14 cellular contexts compared by ENCODE assay signal in the genomic region with DNA sequence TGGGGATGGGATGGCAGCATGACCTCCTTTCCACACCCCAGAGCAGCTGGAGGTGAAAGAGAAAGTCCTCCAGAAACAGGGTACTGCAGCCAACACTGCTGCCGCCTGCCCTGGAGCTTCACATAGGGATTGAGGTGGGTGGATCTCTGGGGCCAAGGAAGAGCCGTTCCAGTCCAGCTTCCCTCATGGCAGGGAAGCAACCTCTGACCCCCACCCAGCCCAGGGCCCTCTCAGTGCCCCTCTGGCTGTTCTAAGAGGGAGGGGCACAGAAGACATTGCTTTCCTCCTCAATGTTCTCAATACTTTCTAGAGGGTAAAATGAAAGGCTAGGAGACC. TPM values are rescaled to one million over a fixed set of nuclear protein-coding genes. Genes with fewer than 3 reads are reported as not detected.
DNase-seq lines count a peak whose midpoint lies in the region; ATAC-seq lines count a peak whose summit lies in the region.
"Had no signal": no experiment of that assay in that cellular context is flagged by ENCODE, and none has a peak within 500 bp of the region (broad histone marks: within the 10 kb centered on the region; RNA-seq: fewer than 3 reads in every experiment).

No MANE protein-coding gene starts in this region.

- no peaks in the 10 kb centered on the region for H3K27me3 Mint-ChIP-seq in activated naive CD4-positive, alpha-beta T cell treated with anti-CD3 and anti-CD28 coated beads, Interleukin-2, amount 10 ng/mL, durations not matched to agents 7 days and 5 days
- H3K27me3 Mint-ChIP-seq in activated CD4-positive, alpha-beta memory T cell treated with anti-CD3 and anti-CD28 coated beads for 36 hours = no peaks in the 10 kb centered on the region
- no peaks in the 10 kb centered on the region for H3K27me3 Mint-ChIP-seq in stimulated activated naive CD8-positive, alpha-beta T cell treated with anti-CD3 and anti-CD28 coated beads, Interleukin-15, amount 100 ng/mL, for 72 hours

- no peaks in the 10 kb centered on the region for H3K9me3 ChIP-seq in iPS-15b (ENCODE audit: control insufficient read depth, insufficient read depth, low read length)
- H3K9me3 ChIP-seq: gastroesophageal sphincter, mucosa of descending colon, vagina had no signal

- intact Hi-C loops in activated CD4-positive, alpha-beta memory T cell treated with anti-CD3 and anti-CD28 coated beads for 36 hours (cut with micrococcal nuclease) = loop anchor here (5.0 kb wide), 1 partner anchor 350 kb away; the partner anchor contains the start of gene DDX59
- intact Hi-C loops in head of caudate nucleus (cut with DNase I) = no loop called here

- peaks cover 48% of the 10 kb centered on the region for H3K36me3 Mint-ChIP-seq in activated naive CD4-positive, alpha-beta T cell treated with anti-CD3 and anti-CD28 coated beads, Interleukin-2, amount 10 ng/mL, durations not matched to agents 7 days and 5 days
- H3K36me3 Mint-ChIP-seq in activated CD4-positive, alpha-beta memory T cell treated with anti-CD3 and anti-CD28 coated beads for 36 hours = peaks cover 14% of the 10 kb centered on the region

- POLR2A ChIA-PET in activated CD4-positive, alpha-beta memory T cell treated with anti-CD3 and anti-CD28 coated beads for 36 hours (lab: Charles Lee) = interaction anchor here (0.8 kb wide), 1 partner anchor 8 kb away, joined by 4 read pairs; no protein-coding TSS in a partner anchor

- peak overlapping the region; percentile 27 for H3K4me3 Mint-ChIP-seq in activated naive CD4-positive, alpha-beta T cell treated with anti-CD3 and anti-CD28 coated beads, Interleukin-2, amount 10 ng/mL, durations not matched to agents 7 days and 5 days
- H3K4me3 Mint-ChIP-seq in activated CD4-positive, alpha-beta memory T cell treated with anti-CD3 and anti-CD28 coated beads for 36 hours = no peak overlapping the region
- H3K4me3 Mint-ChIP-seq in stimulated activated naive CD8-positive, alpha-beta T cell treated with anti-CD3 and anti-CD28 coated beads, Interleukin-15, amount 100 ng/mL, for 72 hours = peak overlapping the region; percentile 82 to 96

- peak overlapping the region; percentile 47 for H3K9ac ChIP-seq in iPS-15b (ENCODE audit: low read depth, low read length)

- peak overlapping the region; percentile 100 for H3K27ac Mint-ChIP-seq in activated naive CD4-positive, alpha-beta T cell treated with anti-CD3 and anti-CD28 coated beads, Interleukin-2, amount 10 ng/mL, durations not matched to agents 7 days and 5 days
- H3K27ac Mint-ChIP-seq in activated CD4-positive, alpha-beta memory T cell treated with anti-CD3 and anti-CD28 coated beads for 36 hours = peak overlapping the region; percentile 99
- peak overlapping the region; percentile 100 for H3K27ac Mint-ChIP-seq in stimulated activated naive CD8-positive, alpha-beta T cell treated with anti-CD3 and anti-CD28 coated beads, Interleukin-15, amount 100 ng/mL, for 72 hours

- H3K27me3 ChIP-seq in iPS-15b (ENCODE audit: control insufficient read depth, insufficient read depth, low read length) = peaks cover 7% of the 10 kb centered on the region
- H3K27me3 ChIP-seq: vagina had no signal

- H3K4me3 ChIP-seq in iPS-15b (ENCODE audit: low read depth, low read length) = no peak overlapping the region
- H3K4me3 ChIP-seq: gastroesophageal sphincter, mucosa of descending colon, vagina had no signal

- no peak for ATAC-seq in stimulated activated naive CD8-positive, alpha-beta T cell treated with anti-CD3 and anti-CD28 coated beads, Interleukin-15, amount 100 ng/mL, for 72 hours
- ATAC-seq in HG02798 (IDR thresholded peaks at IDR 0.05; ENCODE audit: poor library complexity, unreplicated experiment) (no peak), GM18858 (IDR thresholded peaks at IDR 0.05; ENCODE audit: unreplicated experiment) (no peak)
- ATAC-seq: gastroesophageal sphincter, mucosa of descending colon had no signal

- CTCF ChIA-PET in activated naive CD4-positive, alpha-beta T cell treated with anti-CD3 and anti-CD28 coated beads, Interleukin-2, amount 10 ng/mL, durations not matched to agents 7 days and 5 days (lab: Charles Lee) = interaction anchor here (0.9 to 7.3 kb wide), 4 partner anchors 8 to 46 kb away, joined by 4 to 57 read pairs (median 24); no protein-coding TSS in a partner anchor
- CTCF ChIA-PET in activated CD4-positive, alpha-beta memory T cell treated with anti-CD3 and anti-CD28 coated beads for 36 hours (lab: Charles Lee) = interaction anchor here (0.5 to 9.2 kb wide), 2 partner anchors 38 to 141 kb away, joined by 4 to 96 read pairs; no protein-coding TSS in a partner anchor

- DNase-seq in activated naive CD4-positive, alpha-beta T cell treated with anti-CD3 and anti-CD28 coated beads, Interleukin-2, amount 10 ng/mL, durations not matched to agents 7 days and 5 days = no peak
- no peak for DNase-seq in activated naive CD4-positive, alpha-beta T cell (lab: John Stamatoyannopoulos, UW)
- DNase-seq in activated CD4-positive, alpha-beta memory T cell treated with anti-CD3 and anti-CD28 coated beads for 36 hours = no peak
- DNase-seq in stimulated activated naive CD8-positive, alpha-beta T cell treated with anti-CD3 and anti-CD28 coated beads, Interleukin-15, amount 100 ng/mL, for 72 hours = no peak
- no peak for DNase-seq in head of caudate nucleus
- DNase-seq: EL; NCI-H510A treated with DMSO at 0.1 percent for 48 hours; stimulated activated CD4-positive, alpha-beta T cell treated with anti-CD3 and anti-CD28 coated beads, Interleukin-2, amount 100 ng/mL, for 24 hours had no signal

- peaks cover 94% of the 10 kb centered on the region for H3K4me1 Mint-ChIP-seq in activated naive CD4-positive, alpha-beta T cell treated with anti-CD3 and anti-CD28 coated beads, Interleukin-2, amount 10 ng/mL, durations not matched to agents 7 days and 5 days
- H3K4me1 Mint-ChIP-seq in activated CD4-positive, alpha-beta memory T cell treated with anti-CD3 and anti-CD28 coated beads for 36 hours (ENCODE audit: low read depth) = peaks cover 90% of the 10 kb centered on the region
- H3K4me1 Mint-ChIP-seq in stimulated activated naive CD8-positive, alpha-beta T cell treated with anti-CD3 and anti-CD28 coated beads, Interleukin-15, amount 100 ng/mL, for 72 hours = peaks cover 94% of the 10 kb centered on the region

- no peaks in the 10 kb centered on the region for H3K9me3 Mint-ChIP-seq in activated naive CD4-positive, alpha-beta T cell treated with anti-CD3 and anti-CD28 coated beads, Interleukin-2, amount 10 ng/mL, durations not matched to agents 7 days and 5 days
- H3K9me3 Mint-ChIP-seq in activated CD4-positive, alpha-beta memory T cell treated with anti-CD3 and anti-CD28 coated beads for 36 hours = no peaks in the 10 kb centered on the region
- H3K9me3 Mint-ChIP-seq in stimulated activated naive CD8-positive, alpha-beta T cell treated with anti-CD3 and anti-CD28 coated beads, Interleukin-15, amount 100 ng/mL, for 72 hours = no peaks in the 10 kb centered on the region

- H3K4me1 ChIP-seq in iPS-15b (ENCODE audit: control insufficient read depth, insufficient read depth, low read length) = peaks cover 48% of the 10 kb centered on the region

- no peaks in the 10 kb centered on the region for H3K36me3 ChIP-seq in iPS-15b (ENCODE audit: control insufficient read depth, insufficient read depth, low read length)
- H3K36me3 ChIP-seq: gastroesophageal sphincter, vagina had no signal

RNA-seq across cellular contexts. Expression of gene KIF21B, which starts 5.7 kb away (rescaled TPM):
- total RNA-seq in activated CD4-positive, alpha-beta memory T cell treated with anti-CD3 and anti-CD28 coated beads for 36 hours = 10 to 100 TPM; 56.6 to 58.7 TPM
